In the genomic region with DNA sequence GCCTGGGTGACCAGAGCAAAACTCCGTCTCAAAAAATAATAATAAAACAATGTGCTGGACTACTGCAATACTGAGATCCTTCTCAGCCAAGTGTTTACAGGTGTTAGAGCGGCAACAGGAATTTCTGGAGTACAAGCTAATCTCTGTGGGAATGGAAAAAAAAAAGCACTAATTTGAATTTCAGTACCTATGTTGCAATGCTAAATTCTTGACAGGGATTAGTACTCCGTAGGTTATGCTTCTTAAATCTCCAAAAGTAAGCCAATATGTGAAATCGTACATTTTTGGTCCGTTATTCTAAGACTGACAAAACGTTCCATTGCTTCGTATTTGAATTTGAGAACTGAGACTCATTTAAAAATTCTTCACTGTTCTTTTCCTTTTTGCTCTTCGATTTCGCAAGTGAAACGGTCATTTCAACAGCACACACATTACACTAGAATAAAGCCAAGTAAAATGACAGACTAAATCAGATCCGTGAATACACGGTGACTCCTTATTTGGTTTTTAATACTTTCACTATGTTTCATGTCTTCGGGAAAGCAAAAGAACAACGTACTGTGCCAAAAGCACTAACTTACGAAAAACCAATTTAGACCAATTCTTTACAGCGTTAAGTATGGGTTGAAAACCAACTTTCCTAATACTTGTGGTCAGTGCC, we compare ENCODE assay signal across 8 cellular contexts. TPM values are rescaled to one million over a fixed set of nuclear protein-coding genes. Genes with fewer than 3 reads are reported as not detected.
A peak's percentile ranks its signal among the peaks of the same experiment; 100 is the strongest.
DNase-seq lines count a peak whose midpoint lies in the region; ATAC-seq and TF ChIP-seq lines count a peak whose summit lies in the region.

No MANE protein-coding gene starts in this region.

- DNase-seq in HuH-7.5 (ENCODE audit: low spot score) (peak; percentile 78), kidney tubule cell (ENCODE audit: low spot score) (peak; percentile 26), NCI-H1417 (lab: John Stamatoyannopoulos, UW) (no peak), iPS-NIHi11 (ENCODE audit: low spot score) (no peak)

- H3K27ac ChIP-seq in C4-2B: peak overlapping the region; percentile 96
- H3K27ac ChIP-seq in adipose tissue (ENCODE audit: low read depth, low read length): peak overlapping the region; percentile 80
- H3K27ac ChIP-seq in thymus (ENCODE audit: low read depth): no peak overlapping the region

- H3K9me3 ChIP-seq in thymus (ENCODE audit: control insufficient read depth): no peaks in the 10 kb centered on the region

- ATAC-seq in HG03097 (IDR thresholded peaks at IDR 0.05; ENCODE audit: low FRiP score, unreplicated experiment): no peak

- H3K27me3 ChIP-seq in thymus (ENCODE audit: control insufficient read depth, insufficient read depth): no peaks in the 10 kb centered on the region

- WGBS in adipose tissue, 3 donors: 8 to 13% (median 8%) methylated on average over 16 of the region's 16 CpGs
- 50% methylated on average over 16 of the region's 16 CpGs for WGBS in thymus

- no peak for TF ChIP-seq CTCF in C4-2B (conservative IDR thresholded peaks at IDR 0.05)

- H3K36me3 ChIP-seq in thymus (ENCODE audit: control insufficient read depth, insufficient read depth): no peaks in the 10 kb centered on the region

- peak overlapping the region; percentile 89 for H3K4me3 ChIP-seq in thymus (ENCODE audit: low read length)

- no peaks in the 10 kb centered on the region for H3K4me1 ChIP-seq in thymus (ENCODE audit: control insufficient read depth, insufficient read depth, low read length)

RNA-seq across cellular contexts. Expression of a gene that starts 1.0 kb away (rescaled TPM):
- polyA plus RNA-seq in adipose tissue (10 to 100 TPM in 2 of 3 donors, 1 to 10 TPM in 1; 7.7 to 21.3 (median 16.6) TPM), thymus (18.9 TPM)

RNA-seq across cellular contexts. Expression of a gene that starts 11.1 kb away (rescaled TPM):
- polyA plus RNA-seq in adipose tissue (100 to 1,000 TPM in 1 of 3 donors, 10 to 100 TPM in 2; 74.9 to 196 (median 91.9) TPM), thymus (57.7 TPM)

RNA-seq across cellular contexts. Expression of a gene that starts 56.0 kb away (rescaled TPM):
- 100 to 1,000 TPM in 2 of 3 donors, 10 to 100 TPM in 1; 57.4 to 771 (median 200) TPM for polyA plus RNA-seq in adipose tissue
- 21.8 TPM for polyA plus RNA-seq in thymus

Comparison
In these comparisons a context has a peak if more than half of its experiments do, and no peak if none do; other contexts are left out.
1. DNase-seq: peak in HuH-7.5 (single experiment) and kidney tubule cell (single experiment); none in NCI-H1417 (0 of 3) and iPS-NIHi11 (single experiment).